16 cellular contexts compared by ENCODE assay signal in the genomic region with DNA sequence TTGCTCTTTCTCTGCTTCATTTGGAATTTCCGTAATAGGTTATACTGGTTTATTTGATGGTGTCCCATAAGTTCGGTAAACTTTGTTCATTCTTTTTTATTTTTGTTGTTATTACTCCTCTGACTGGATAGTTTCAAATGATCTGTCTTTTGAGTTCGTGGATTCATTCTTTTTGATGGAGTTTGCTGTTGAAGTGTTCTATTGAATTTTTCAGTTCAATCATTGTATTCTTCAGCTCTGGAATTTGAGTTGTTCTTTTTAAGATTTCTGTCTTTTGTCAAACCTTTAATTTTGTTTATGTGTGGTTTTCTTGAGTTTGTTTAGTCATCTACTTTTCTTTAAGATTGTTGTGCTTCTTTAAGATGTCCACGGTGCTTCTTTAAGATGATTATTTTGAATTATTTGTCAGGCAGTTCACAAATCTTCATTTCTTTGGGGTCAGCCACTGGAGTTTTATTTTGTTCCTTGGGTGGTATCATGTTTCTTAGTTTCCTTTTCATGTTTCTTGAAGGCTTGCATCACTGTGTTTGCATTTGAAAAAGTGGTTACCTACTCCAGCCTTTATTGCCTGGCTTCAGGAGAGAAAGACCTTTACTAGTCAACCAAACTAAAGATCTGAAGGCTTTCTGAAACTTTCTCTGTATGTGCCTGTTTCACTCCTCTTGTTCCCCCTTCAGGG.
DNase-seq lines count a peak whose midpoint lies in the region; ATAC-seq, FAIRE-seq and TF ChIP-seq lines count a peak whose summit lies in the region.
"Had no signal": no experiment of that assay in that cellular context is flagged by ENCODE, and none has a peak within 500 bp of the region (broad histone marks: within the 10 kb centered on the region; RNA-seq: fewer than 3 reads in every experiment).

No MANE protein-coding gene starts in this region.

- no peak overlapping the region for H4K91ac ChIP-seq in H1 (replicated peaks; ENCODE audit: insufficient read length, low read length)

- H3K79me2 ChIP-seq in GM23338 (replicated peaks; ENCODE audit: insufficient read depth), result peaks cover 21% of the 10 kb centered on the region; the same call in 1 of the 2 replicates
- peaks cover 0 to 27% of the 10 kb centered on the region in 2 experiments; a peak in 2 of 4 replicates for H3K79me2 ChIP-seq in H1 (ENCODE audit: control insufficient read depth in 1 of 2, insufficient read depth in 2 of 2, low read length in 2 of 2)

- H3K27me3 Mint-ChIP-seq in GM23338 (ENCODE audit: insufficient read depth, low read depth, poor library complexity) (no peaks in the 10 kb centered on the region), nephron progenitor cell (ENCODE audit: low read depth, poor library complexity) (no peaks in the 10 kb centered on the region), osteocyte (ENCODE audit: unreplicated experiment) (peaks cover 12% of the 10 kb centered on the region)

- FAIRE-seq in H1 (lab: Jason Lieb, UNC), result peak; percentile 66
- FAIRE-seq: A204.1, GM12891 had no signal

- H3K27me3 ChIP-seq in GM23338 (ENCODE audit: insufficient read depth) (no peaks in the 10 kb centered on the region), HUES6 (ENCODE audit: control insufficient read depth, insufficient read depth, low read length) (no peaks in the 10 kb centered on the region), H1 (replicated peaks in 1 of 4; ENCODE audit: control insufficient read depth in 3 of 4, extremely low read depth in 1 of 4, insufficient read depth in 3 of 4, low read length in 3 of 4) (no peaks in the 10 kb centered on the region)

- peak overlapping the region; percentile 66 for H3K4me2 ChIP-seq in GM23338
- H3K4me2 ChIP-seq in H1 (ENCODE audit: insufficient read depth in 1 of 2, low read depth in 2 of 2, low read length in 2 of 2), result peak overlapping the region; percentile 42 to 53

- peaks cover 11% of the 10 kb centered on the region for H3K4me1 ChIP-seq in GM23338 (ENCODE audit: insufficient read depth)
- H3K4me1 ChIP-seq in HUES6 (ENCODE audit: control insufficient read depth, insufficient read depth, low read length), result peaks cover 11% of the 10 kb centered on the region; the same call in 1 of the 2 replicates
- H3K4me1 ChIP-seq in H1 (replicated peaks in 1 of 4; ENCODE audit: control insufficient read depth in 3 of 4, insufficient read depth in 4 of 4, low read length in 3 of 4), result peaks cover 2 to 9% (median 5%) of the 10 kb centered on the region in 4 experiments; a peak in 4 of 7 replicates

- no peak for TF ChIP-seq CTCF in GM23338 (conservative IDR thresholded peaks at IDR 0.05; ENCODE audit: low read depth in 2 of 2)
- no peak for TF ChIP-seq CTCF in H1 (IDR thresholded peaks at IDR 0.05; ENCODE audit: control extremely low read depth in 1 of 3, insufficient read depth in 1 of 3, low read depth in 1 of 3, low read length in 3 of 3)
- TF ChIP-seq CTCF in nephron progenitor cell (IDR thresholded peaks at IDR 0.05), result no peak
- no peak for TF ChIP-seq CTCF in osteocyte (IDR thresholded peaks at IDR 0.05)

- no peak overlapping the region for H4K5ac ChIP-seq in H1 (ENCODE audit: insufficient read length, low read depth, low read length)

- peaks cover 25% of the 10 kb centered on the region for H3K36me3 Mint-ChIP-seq in GM23338 (ENCODE audit: low read depth)
- H3K36me3 Mint-ChIP-seq in nephron progenitor cell (ENCODE audit: low read depth), result peaks cover 56% of the 10 kb centered on the region
- no peaks in the 10 kb centered on the region for H3K36me3 Mint-ChIP-seq in osteocyte (ENCODE audit: unreplicated experiment)

- peak overlapping the region; percentile 80; the same call in 1 of the 2 replicates for H2BK5ac ChIP-seq in H1 (ENCODE audit: low read depth, low read length)

- no peak overlapping the region for H3K23ac ChIP-seq in H1 (ENCODE audit: insufficient read length)

- CTCF ChIA-PET in H1 (lab: Charles Lee; ENCODE audit: partially characterized antibody), result interaction anchor here (1.1 kb wide), 2 partner anchors 17 to 340 kb away, joined by 3 to 4 read pairs; no protein-coding TSS in a partner anchor

- H2AFZ ChIP-seq in GM23338 (no peak overlapping the region), H1 (ENCODE audit: low read length) (no peak overlapping the region)

- POLR2A ChIA-PET in H1 (lab: Charles Lee; ENCODE audit: partially characterized antibody), result no interaction called here

- H3K27ac Mint-ChIP-seq in GM23338 (peak overlapping the region; percentile 57), nephron progenitor cell (peak overlapping the region; percentile 52), osteocyte (ENCODE audit: unreplicated experiment) (no peak overlapping the region)
- H3K27ac Mint-ChIP-seq: B cell; CD4-positive, alpha-beta T cell had no signal

- WGBS in H1 (ENCODE audit: extremely low coverage in 1 of 2, insufficient coverage in 1 of 2, insufficient read length in 1 of 2, insufficient replicate concordance in 2 of 2, low coverage in 1 of 2, low lambda C conversion rate in 2 of 2, missing lambda C conversion rate in 1 of 2), 2 experiments, result 74% methylated on average over 4 of the region's 4 CpGs; no CpG with 5 or more reads in 1 of the 2 experiments

- H3K36me3 ChIP-seq in GM23338 (ENCODE audit: insufficient read depth) (peaks cover 3% of the 10 kb centered on the region; the same call in 1 of the 2 replicates), HUES6 (ENCODE audit: control insufficient read depth, insufficient read depth, low read length) (peaks cover 14% of the 10 kb centered on the region; the same call in 1 of the 2 replicates), H1 (ENCODE audit: control insufficient read depth in 2 of 4, insufficient read depth in 4 of 4, low read length in 3 of 4) (peaks cover 4 to 19% (median 11%) of the 10 kb centered on the region in 4 experiments; a peak in 6 of 8 replicates)

- H3K14ac ChIP-seq in H1 (ENCODE audit: insufficient read length), result no peak overlapping the region

- ATAC-seq in GM23338 (peak; percentile 71), HG02588 (IDR thresholded peaks at IDR 0.05; ENCODE audit: unreplicated experiment) (no peak)

- H4K20me1 ChIP-seq in GM23338 (replicated peaks; ENCODE audit: insufficient read depth) (no peaks in the 10 kb centered on the region; the same call in 1 of the 2 replicates), H1 (replicated peaks in 1 of 2; ENCODE audit: control insufficient read depth in 1 of 2, insufficient read depth in 2 of 2, low read length in 2 of 2) (no peaks in the 10 kb centered on the region)

- peak overlapping the region; percentile 34 for H3K4me3 ChIP-seq in GM23338
- peak overlapping the region; percentile 28; the same call in 1 of the 2 replicates for H3K4me3 ChIP-seq in HUES6 (ENCODE audit: low read depth, low read length)
- peak overlapping the region in 1 of 4 experiments; percentile 36; a peak in 2 of 8 replicates for H3K4me3 ChIP-seq in H1 (ENCODE audit: extremely low read depth in 1 of 4, insufficient read depth in 2 of 4, low read depth in 3 of 4, low read length in 4 of 4)

- H3K9me3 ChIP-seq in HUES6 (ENCODE audit: control insufficient read depth, insufficient read depth, low read depth, low read length) (peaks cover 6% of the 10 kb centered on the region; the same call in 1 of the 2 replicates), H1 (ENCODE audit: insufficient read depth in 2 of 2, low read depth in 1 of 2, low read length in 1 of 2) (no peaks in the 10 kb centered on the region; a peak in 1 of 4 replicates)

- H3K4me3 Mint-ChIP-seq in GM23338 (peak overlapping the region; percentile 40), nephron progenitor cell (no peak overlapping the region), osteocyte (ENCODE audit: unreplicated experiment) (no peak overlapping the region)
- H3K4me3 Mint-ChIP-seq: B cell; CD4-positive, alpha-beta T cell had no signal

- peak overlapping the region; percentile 88; the same call in 1 of the 2 replicates for H2BK15ac ChIP-seq in H1 (ENCODE audit: low read length)

- no peak overlapping the region for H3K4ac ChIP-seq in H1 (replicated peaks; ENCODE audit: insufficient read length, low read depth, low read length)

- H3K4me1 Mint-ChIP-seq in GM23338, result peaks cover 20% of the 10 kb centered on the region
- no peaks in the 10 kb centered on the region for H3K4me1 Mint-ChIP-seq in nephron progenitor cell
- no peaks in the 10 kb centered on the region for H3K4me1 Mint-ChIP-seq in osteocyte (ENCODE audit: unreplicated experiment)
- H3K4me1 Mint-ChIP-seq: B cell had no signal

- H2BK12ac ChIP-seq in H1 (ENCODE audit: low read depth, low read length), result peak overlapping the region; percentile 64; the same call in 1 of the 2 replicates

- no peak overlapping the region for H4K8ac ChIP-seq in H1 (ENCODE audit: extremely low read depth, insufficient read depth, low read length)

- no peak overlapping the region for H3K56ac ChIP-seq in H1 (replicated peaks; ENCODE audit: insufficient read length, low read depth, low read length)

- TF ChIP-seq EP300 in H1 (IDR thresholded peaks at IDR 0.05; ENCODE audit: borderline replicate concordance in 1 of 2, low read depth in 2 of 2, low read length in 2 of 2), result no peak

- H3K9me3 Mint-ChIP-seq in GM23338, result peaks cover 15% of the 10 kb centered on the region
- H3K9me3 Mint-ChIP-seq in nephron progenitor cell, result peaks cover 30% of the 10 kb centered on the region
- peaks cover 14% of the 10 kb centered on the region for H3K9me3 Mint-ChIP-seq in osteocyte (ENCODE audit: unreplicated experiment)

- H2AK5ac ChIP-seq in H1 (ENCODE audit: low read depth, low read length), result peak overlapping the region; percentile 97; the same call in 1 of the 2 replicates

- TF ChIP-seq RAD21 in H1 (IDR thresholded peaks at IDR 0.05 in 1 of 2, conservative IDR thresholded peaks at IDR 0.05 in 1 of 2; ENCODE audit: low read depth in 2 of 2, low read length in 2 of 2), result no peak

- H3K27ac ChIP-seq in GM23338 (ENCODE audit: low read depth) (peak overlapping the region; percentile 2; the same call in 1 of the 2 replicates), HUES6 (ENCODE audit: low read depth, low read length) (peak overlapping the region; percentile 31), H1 (ENCODE audit: low read depth, low read length) (no peak overlapping the region)
- H3K27ac ChIP-seq: HL-60 had no signal

- peaks cover 4% of the 10 kb centered on the region; the same call in 1 of the 2 replicates for H3K9me2 ChIP-seq in GM23338 (ENCODE audit: insufficient read depth)

- peaks cover 2% of the 10 kb centered on the region; the same call in 1 of the 2 replicates for H3K79me1 ChIP-seq in H1 (ENCODE audit: low read depth, low read length)

- DNase-seq in GM23338 (ENCODE audit: low spot score), result peak; percentile 37
- no peak for DNase-seq in H1 (ENCODE audit: low read depth in 1 of 2, low spot score in 2 of 2)
- DNase-seq in nephron progenitor cell, result no peak
- DNase-seq in osteocyte (ENCODE audit: extremely low spot score, unreplicated experiment), result no peak
- no peak for DNase-seq in NCI-H524 (lab: John Stamatoyannopoulos, UW)
- DNase-seq: C1 segment of cervical spinal cord; Calu3; CD4-positive, alpha-beta T cell; DMS 273 treated with DMSO at 0.1 percent for 48 hours; H7 had no signal

- no peak for TF ChIP-seq POLR2A in H1 (IDR thresholded peaks at IDR 0.05; ENCODE audit: control extremely low read depth in 1 of 2, low read depth in 2 of 2, low read length in 2 of 2)

- H2BK120ac ChIP-seq in H1 (replicated peaks; ENCODE audit: low read depth, low read length), result no peak overlapping the region

- peak overlapping the region; percentile 56; the same call in 1 of the 2 replicates for H3K18ac ChIP-seq in H1 (ENCODE audit: extremely low read depth, low read length)

- no peaks in the 10 kb centered on the region for H3K23me2 ChIP-seq in H1 (ENCODE audit: low read depth, low read length)

- no peak overlapping the region for H3K9ac ChIP-seq in HUES6 (ENCODE audit: low read length)
- H3K9ac ChIP-seq in H1 (replicated peaks in 1 of 4; ENCODE audit: extremely low read depth in 1 of 4, low read depth in 3 of 4, low read length in 3 of 4), result no peak overlapping the region

- H3F3A ChIP-seq in GM23338 (replicated peaks; ENCODE audit: low read depth), result no peaks in the 10 kb centered on the region

- H2BK20ac ChIP-seq in H1 (ENCODE audit: low read length), result peak overlapping the region; percentile 94; the same call in 1 of the 2 replicates
